In the genomic region with DNA sequence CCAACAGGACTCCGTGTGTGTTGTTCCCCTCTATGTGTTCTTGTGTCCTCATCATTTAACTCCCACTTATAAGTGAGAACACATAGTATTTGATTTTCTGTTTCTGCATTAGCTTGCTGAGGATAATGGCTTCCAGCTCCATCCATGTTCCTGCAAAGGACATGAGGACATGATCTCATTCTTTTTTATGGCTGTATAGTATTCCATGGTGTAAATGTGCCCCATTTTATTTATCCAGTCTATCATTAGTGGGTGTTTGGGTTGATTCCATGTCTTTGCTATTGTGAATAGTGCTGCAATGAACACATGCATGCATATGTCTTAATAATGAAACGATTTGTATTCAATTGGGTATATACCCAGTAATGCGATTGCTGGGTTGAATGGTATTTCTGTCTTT, we compare ENCODE assay signal across 30 cellular contexts.
"Had no signal": no experiment of that assay in that cellular context is flagged by ENCODE, and none has a peak within 500 bp of the region (broad histone marks: within the 10 kb centered on the region; RNA-seq: fewer than 3 reads in every experiment).

No MANE protein-coding gene starts in this region.

- H3K9me3 Mint-ChIP-seq: activated CD4-positive, alpha-beta memory T cell treated with anti-CD3 and anti-CD28 coated beads, Interleukin-2, amount 10 ng/mL, durations not matched to agents 7 days and 5 days; activated CD4-positive, alpha-beta T cell treated with anti-CD3 and anti-CD28 coated beads, Interleukin-2, amount 10 ng/mL, durations not matched to agents 7 days and 5 days; activated T-cell treated with anti-CD3 and anti-CD28 coated beads, Interleukin-2, amount 50 U/mL, for 24 hours; activated T-cell treated with anti-CD3 and anti-CD28 coated beads, Interleukin-2, amount 50 U/mL, for 72 hours; central memory CD8-positive, alpha-beta T cell; dendritic cell treated with granulocyte-macrophage colony-stimulating factor and Interleukin-4, amounts not matched to agents 40 ng/mL and 50 ng/mL, for 4 days; T-helper 2 cell treated with Interferon-gamma antibody and Interleukin-4, amounts not matched to agents 5 μg/mL and 100 μg/mL, for 36 hours had no signal

- DNase-seq: activated CD4-positive, alpha-beta memory T cell treated with anti-CD3 and anti-CD28 coated beads, Interleukin-2, amount 10 ng/mL, durations not matched to agents 7 days and 5 days; activated CD4-positive, alpha-beta T cell treated with anti-CD3 and anti-CD28 coated beads for 1 hour; activated CD4-positive, alpha-beta T cell treated with anti-CD3 and anti-CD28 coated beads for 4 hours; activated CD4-positive, alpha-beta T cell treated with anti-CD3 and anti-CD28 coated beads, Interleukin-2, amount 10 ng/mL, durations not matched to agents 7 days and 5 days; activated CD4-positive, alpha-beta T cell treated with anti-CD3 and anti-CD28 coated beads, Interleukin-2, amount 50 U/mL, for 4 hours; activated CD8-positive, alpha-beta memory T cell treated with anti-CD3 and anti-CD28 coated beads, Interleukin-2, amount 50 U/mL, for 48 hours; activated effector memory CD4-positive, alpha-beta T cell treated with Interleukin-2 at 50 U/mL for 16 hours; activated gamma-delta T cell treated with Interleukin-2 at 50 U/mL for 16 hours; activated naive CD4-positive, alpha-beta T cell treated with anti-CD3 and anti-CD28 coated beads, Interleukin-2, amount 50 U/mL, for 16 hours; activated naive CD4-positive, alpha-beta T cell treated with Interleukin-2 at 50 U/mL for 16 hours; activated T-cell treated with anti-CD3 and anti-CD28 coated beads for 4 hours; activated T-cell treated with anti-CD3 and anti-CD28 coated beads, Interleukin-2, amount 50 U/mL, for 24 hours; activated T-cell treated with anti-CD3 and anti-CD28 coated beads, Interleukin-2, amount 50 U/mL, for 72 hours; amniotic stem cell; anterior cingulate cortex; brain microvascular endothelial cell; dorsolateral prefrontal cortex; effector memory CD4-positive, alpha-beta T cell; endodermal cell; foreskin fibroblast; head of caudate nucleus; T-helper 1 cell; T-helper 17 cell; T1000 had no signal

- H3K4me3 Mint-ChIP-seq: activated CD4-positive, alpha-beta memory T cell treated with anti-CD3 and anti-CD28 coated beads, Interleukin-2, amount 10 ng/mL, durations not matched to agents 7 days and 5 days; activated CD4-positive, alpha-beta T cell treated with anti-CD3 and anti-CD28 coated beads, Interleukin-2, amount 10 ng/mL, durations not matched to agents 7 days and 5 days; activated naive CD8-positive, alpha-beta T cell; activated T-cell treated with anti-CD3 and anti-CD28 coated beads, Interleukin-2, amount 50 U/mL, for 24 hours; activated T-cell treated with anti-CD3 and anti-CD28 coated beads, Interleukin-2, amount 50 U/mL, for 72 hours; central memory CD8-positive, alpha-beta T cell; dendritic cell treated with granulocyte-macrophage colony-stimulating factor and Interleukin-4, amounts not matched to agents 40 ng/mL and 50 ng/mL, for 4 days; endodermal cell; T-helper 17 cell; T-helper 2 cell treated with Interferon-gamma antibody and Interleukin-4, amounts not matched to agents 5 μg/mL and 100 μg/mL, for 36 hours had no signal

- H3K36me3 Mint-ChIP-seq: activated naive CD8-positive, alpha-beta T cell had no signal

- H3K4me3 ChIP-seq: coronary artery, dorsolateral prefrontal cortex had no signal

- H3K27ac ChIP-seq: brain microvascular endothelial cell, coronary artery, dorsolateral prefrontal cortex had no signal

- H3K36me3 ChIP-seq: brain microvascular endothelial cell had no signal

- H3K27me3 ChIP-seq: brain microvascular endothelial cell had no signal

- H3K27ac Mint-ChIP-seq: activated CD4-positive, alpha-beta memory T cell treated with anti-CD3 and anti-CD28 coated beads, Interleukin-2, amount 10 ng/mL, durations not matched to agents 7 days and 5 days; activated CD4-positive, alpha-beta T cell treated with anti-CD3 and anti-CD28 coated beads, Interleukin-2, amount 10 ng/mL, durations not matched to agents 7 days and 5 days; activated naive CD8-positive, alpha-beta T cell; activated T-cell treated with anti-CD3 and anti-CD28 coated beads, Interleukin-2, amount 50 U/mL, for 24 hours; activated T-cell treated with anti-CD3 and anti-CD28 coated beads, Interleukin-2, amount 50 U/mL, for 72 hours; dendritic cell treated with granulocyte-macrophage colony-stimulating factor and Interleukin-4, amounts not matched to agents 40 ng/mL and 50 ng/mL, for 4 days; endodermal cell; T-helper 17 cell; T-helper 2 cell treated with Interferon-gamma antibody and Interleukin-4, amounts not matched to agents 5 μg/mL and 100 μg/mL, for 36 hours had no signal

- ATAC-seq: activated T-cell treated with anti-CD3 and anti-CD28 coated beads, Interleukin-2, amount 50 U/mL, for 72 hours; esophagus mucosa; T-helper 17 cell had no signal

- H3K4me1 Mint-ChIP-seq: activated CD4-positive, alpha-beta memory T cell treated with anti-CD3 and anti-CD28 coated beads, Interleukin-2, amount 10 ng/mL, durations not matched to agents 7 days and 5 days; activated CD4-positive, alpha-beta T cell treated with anti-CD3 and anti-CD28 coated beads, Interleukin-2, amount 10 ng/mL, durations not matched to agents 7 days and 5 days; central memory CD8-positive, alpha-beta T cell; endodermal cell; T-helper 17 cell had no signal
